ENCODE assay signal across 11 cellular contexts in the genomic region with DNA sequence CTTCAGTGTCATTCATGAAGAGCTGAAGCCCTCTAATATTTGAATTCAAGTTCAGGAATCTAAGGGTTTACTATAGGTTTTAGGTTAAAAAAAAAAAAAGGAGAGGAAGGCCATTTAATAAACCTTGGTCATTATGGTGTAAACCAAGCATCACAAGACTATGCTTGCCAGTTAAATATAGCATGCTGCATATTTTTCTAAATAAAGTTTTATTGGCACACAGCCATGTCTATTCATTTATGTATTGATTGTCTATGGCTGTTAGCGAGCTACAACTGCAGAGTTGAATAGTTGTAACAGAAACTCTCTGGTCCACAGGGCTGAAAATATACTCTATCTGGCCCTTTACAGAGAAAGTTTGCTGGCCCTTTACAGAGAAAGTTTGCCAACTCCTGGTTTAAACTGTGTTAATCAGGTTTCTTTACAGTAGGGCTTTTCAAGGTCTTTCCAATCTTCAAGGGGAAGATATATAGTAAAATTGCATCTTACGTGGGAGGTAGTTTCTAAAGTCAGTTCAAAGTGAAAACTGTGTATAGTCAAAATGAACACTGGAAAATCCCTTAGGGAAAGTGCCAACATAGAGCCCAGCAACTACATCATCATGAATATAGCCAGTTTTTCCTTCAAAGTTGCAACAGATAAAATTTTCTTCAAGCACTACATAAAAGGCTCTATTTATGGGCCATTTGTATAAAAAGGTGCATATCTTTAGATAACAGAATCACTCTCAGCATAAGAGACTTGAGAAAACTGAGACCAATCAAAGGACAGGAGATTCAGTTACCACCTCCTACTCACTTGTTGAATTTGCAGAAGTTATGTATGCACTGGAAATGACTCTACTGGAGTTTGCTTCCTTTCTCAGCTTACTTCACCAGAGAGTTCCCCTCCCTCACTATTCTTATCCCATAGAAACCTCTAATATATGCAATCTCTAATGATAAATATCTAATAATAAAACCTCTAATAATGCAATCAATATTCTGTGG. TPM values are rescaled to one million over a fixed set of nuclear protein-coding genes. Genes with fewer than 3 reads are reported as not detected.
A peak's percentile ranks its signal among the peaks of the same experiment; 100 is the strongest.
DNase-seq lines count a peak whose midpoint lies in the region; ATAC-seq and TF ChIP-seq lines count a peak whose summit lies in the region.
"Had no signal": no experiment of that assay in that cellular context is flagged by ENCODE, and none has a peak within 500 bp of the region (broad histone marks: within the 10 kb centered on the region; RNA-seq: fewer than 3 reads in every experiment).

No MANE protein-coding gene starts in this region.

- no peaks in the 10 kb centered on the region for H3K9me3 Mint-ChIP-seq in dendritic cell treated with granulocyte-macrophage colony-stimulating factor and Interleukin-4, amounts not matched to agents 40 ng/mL and 50 ng/mL, for 4 days
- no peaks in the 10 kb centered on the region for H3K9me3 Mint-ChIP-seq in T-helper 2 cell treated with Interferon-gamma antibody and Interleukin-4, amounts not matched to agents 5 μg/mL and 100 μg/mL, for 36 hours
- H3K9me3 Mint-ChIP-seq: central memory CD8-positive, alpha-beta T cell had no signal

- H3K9me3 ChIP-seq in sigmoid colon, result no peaks in the 10 kb centered on the region
- H3K9me3 ChIP-seq: esophagus squamous epithelium, Peyer's patch had no signal

- no peaks in the 10 kb centered on the region for H3K27me3 Mint-ChIP-seq in dendritic cell treated with granulocyte-macrophage colony-stimulating factor and Interleukin-4, amounts not matched to agents 40 ng/mL and 50 ng/mL, for 4 days
- H3K27me3 Mint-ChIP-seq in T-helper 2 cell treated with Interferon-gamma antibody and Interleukin-4, amounts not matched to agents 5 μg/mL and 100 μg/mL, for 36 hours (ENCODE audit: low read depth), result no peaks in the 10 kb centered on the region

- no peak overlapping the region for H3K27ac ChIP-seq in sigmoid colon
- H3K27ac ChIP-seq: esophagus squamous epithelium, Peyer's patch had no signal

- peaks cover 12% of the 10 kb centered on the region for H3K36me3 Mint-ChIP-seq in dendritic cell treated with granulocyte-macrophage colony-stimulating factor and Interleukin-4, amounts not matched to agents 40 ng/mL and 50 ng/mL, for 4 days (ENCODE audit: low read depth)
- no peaks in the 10 kb centered on the region for H3K36me3 Mint-ChIP-seq in T-helper 2 cell treated with Interferon-gamma antibody and Interleukin-4, amounts not matched to agents 5 μg/mL and 100 μg/mL, for 36 hours (ENCODE audit: low read depth)

- H3K36me3 ChIP-seq in sigmoid colon, result no peaks in the 10 kb centered on the region
- H3K36me3 ChIP-seq: esophagus squamous epithelium, Peyer's patch had no signal

- peak overlapping the region; percentile 58 for H3K27ac Mint-ChIP-seq in dendritic cell treated with granulocyte-macrophage colony-stimulating factor and Interleukin-4, amounts not matched to agents 40 ng/mL and 50 ng/mL, for 4 days
- H3K27ac Mint-ChIP-seq in T-helper 2 cell treated with Interferon-gamma antibody and Interleukin-4, amounts not matched to agents 5 μg/mL and 100 μg/mL, for 36 hours, result no peak overlapping the region

- no peak for TF ChIP-seq CTCF in sigmoid colon (IDR thresholded peaks at IDR 0.05)

- DNase-seq in sciatic nerve (ENCODE audit: low spot score) (no peak), sigmoid colon (no peak)
- DNase-seq in T-helper 2 cell treated with Interferon-gamma antibody and Interleukin-4, amounts not matched to agents 5 μg/mL and 100 μg/mL, for 36 hours (ENCODE audit: low spot score), result no peak
- DNase-seq: activated effector memory CD4-positive, alpha-beta T cell treated with Interleukin-2 at 50 U/mL for 16 hours; esophagus squamous epithelium; Peyer's patch had no signal

- no peak overlapping the region for H3K4me3 ChIP-seq in sigmoid colon
- H3K4me3 ChIP-seq: esophagus squamous epithelium, Peyer's patch had no signal

- TF ChIP-seq EP300 in sigmoid colon (IDR thresholded peaks at IDR 0.05), result no peak

- TF ChIP-seq POLR2A in sigmoid colon (IDR thresholded peaks at IDR 0.05), result no peak

- intact Hi-C loops in dendritic cell treated with granulocyte-macrophage colony-stimulating factor and Interleukin-4, amounts not matched to agents 40 ng/mL and 50 ng/mL, for 4 days (cut with micrococcal nuclease), result loop anchor here (5.0 kb wide), 2 partner anchors 107 to 237 kb away; no protein-coding TSS in a partner anchor
- intact Hi-C loops in sciatic nerve (cut with DNase I), result no loop called here
- intact Hi-C loops in sigmoid colon (cut with DNase I), result no loop called here

- 65 to 71% methylated on average over 2 of the region's 2 CpGs for WGBS in sigmoid colon, 2 donors

- peak; percentile 46 for ATAC-seq in GM18867 (IDR thresholded peaks at IDR 0.05; ENCODE audit: unreplicated experiment)
- ATAC-seq in GM21526 (IDR thresholded peaks at IDR 0.05; ENCODE audit: low FRiP score, unreplicated experiment), result peak; percentile 51
- ATAC-seq in HG03103 (IDR thresholded peaks at IDR 0.05; ENCODE audit: low read depth, unreplicated experiment), result peak; percentile 59
- no peak for ATAC-seq in sciatic nerve

- no peaks in the 10 kb centered on the region for H3K27me3 ChIP-seq in sigmoid colon
- H3K27me3 ChIP-seq: esophagus squamous epithelium, Peyer's patch had no signal

- peaks cover 0 to 8% (median 0%) of the 10 kb centered on the region in 4 donors for H3K4me1 ChIP-seq in sigmoid colon
- H3K4me1 ChIP-seq: Peyer's patch had no signal

- H3K4me1 Mint-ChIP-seq in dendritic cell treated with granulocyte-macrophage colony-stimulating factor and Interleukin-4, amounts not matched to agents 40 ng/mL and 50 ng/mL, for 4 days (ENCODE audit: low read depth), result peaks cover 64% of the 10 kb centered on the region
- H3K4me1 Mint-ChIP-seq in T-helper 2 cell treated with Interferon-gamma antibody and Interleukin-4, amounts not matched to agents 5 μg/mL and 100 μg/mL, for 36 hours (ENCODE audit: low read depth), result peaks cover 13% of the 10 kb centered on the region

- no peak overlapping the region for H3K4me3 Mint-ChIP-seq in dendritic cell treated with granulocyte-macrophage colony-stimulating factor and Interleukin-4, amounts not matched to agents 40 ng/mL and 50 ng/mL, for 4 days
- H3K4me3 Mint-ChIP-seq in T-helper 2 cell treated with Interferon-gamma antibody and Interleukin-4, amounts not matched to agents 5 μg/mL and 100 μg/mL, for 36 hours, result no peak overlapping the region
- H3K4me3 Mint-ChIP-seq: central memory CD8-positive, alpha-beta T cell had no signal

RNA-seq across cellular contexts. Expression of gene FRMD4B, which starts 49.7 kb away (rescaled TPM):
- total RNA-seq in sciatic nerve (48.6 TPM), sigmoid colon (10 to 100 TPM; 11.5 to 16.6 (median 14.3) TPM)
- 10 to 100 TPM in 2 of 3 donors, 1 to 10 TPM in 1; 8.2 to 21.5 (median 13.2) TPM for polyA plus RNA-seq in sigmoid colon
